Comparison of ENCODE assay signal across 10 cellular contexts in genomic region chr7:151877911-151878835, GRCh38. TPM values are rescaled to one million over a fixed set of nuclear protein-coding genes. Genes with fewer than 3 reads are reported as not detected.
DNase-seq lines count a peak whose midpoint lies in the region; ATAC-seq and TF ChIP-seq lines count a peak whose summit lies in the region.
"Had no signal": no experiment of that assay in that cellular context is flagged by ENCODE, and none has a peak within 500 bp of the region (broad histone marks: within the 10 kb centered on the region; RNA-seq: fewer than 3 reads in every experiment).

No MANE protein-coding gene starts in this region.

- H3K4me3 Mint-ChIP-seq in natural killer cell, result peak overlapping the region; percentile 98

- no peaks in the 10 kb centered on the region for H3K36me3 Mint-ChIP-seq in natural killer cell

- TF ChIP-seq CTCF in dorsolateral prefrontal cortex (IDR thresholded peaks at IDR 0.05 in 54 of 56, conservative IDR thresholded peaks at IDR 0.05 in 2 of 56; ENCODE audit: low read depth in 1 of 56, partially characterized antibody in 56 of 56) (peak in 1 of 56 donors; percentile 4), natural killer cell (IDR thresholded peaks at IDR 0.05) (no peak)

- peaks cover 0 to 3% of the 10 kb centered on the region in 2 donors for H3K27me3 Mint-ChIP-seq in natural killer cell (ENCODE audit: low read depth in 2 of 2)

- peak overlapping the region in 1 of 2 donors; percentile 96 for H3K27ac Mint-ChIP-seq in natural killer cell

- peak overlapping the region in 51 of 59 donors; percentile 17 to 92 (median 85) for H3K27ac ChIP-seq in dorsolateral prefrontal cortex

- H3K4me1 Mint-ChIP-seq in natural killer cell, result peaks cover 6 to 30% of the 10 kb centered on the region in 2 donors

- intact Hi-C loops in dorsolateral prefrontal cortex (cut with DNase I), result loop anchor here in 1 of 2 donors (5.0 kb wide), 1 partner anchor 66 kb away; no protein-coding TSS in a partner anchor
- intact Hi-C loops in natural killer cell (cut with micrococcal nuclease), result loop anchor here (10.0 kb wide), 1 partner anchor 147 kb away; the partner anchor contains the start of gene GALNT11

- no peak for ATAC-seq in natural killer cell
- no peak for ATAC-seq in GM21529 (IDR thresholded peaks at IDR 0.05; ENCODE audit: unreplicated experiment)

- H3K27me3 ChIP-seq in dorsolateral prefrontal cortex, result no peaks in the 10 kb centered on the region

- peak overlapping the region; percentile 57 to 91 (median 81) for H3K4me3 ChIP-seq in dorsolateral prefrontal cortex

- no peaks in the 10 kb centered on the region for H3K9me3 Mint-ChIP-seq in natural killer cell

- peak; percentile 2 for DNase-seq in stimulated activated CD4-positive, alpha-beta T cell treated with anti-CD3 and anti-CD28 coated beads, Interleukin-12 subunit alpha, Interleukin-12 subunit beta, amount 100 ng/mL, for 4 hours
- no peak for DNase-seq in stimulated activated CD4-positive, alpha-beta T cell treated with anti-CD3 and anti-CD28 coated beads, Interleukin-1b, Interleukin-23, amount 100 ng/mL, for 48 hours
- DNase-seq in dorsolateral prefrontal cortex, result peak in 3 of 10 donors; percentile 39 to 76 (median 69)
- no peak for DNase-seq in natural killer cell
- DNase-seq in SKM-1 treated with dmso at 0.1 percent for 144 hours (lab: John Stamatoyannopoulos, UW; ENCODE audit: unreplicated experiment), result no peak
- DNase-seq in central memory CD4-positive, alpha-beta T cell, result no peak
- DNase-seq in hippocampal formation (lab: John Stamatoyannopoulos, UW), result no peak
- DNase-seq: DMS79, NCI-H1436 treated with DMSO at 0.1 percent for 48 hours had no signal

RNA-seq across cellular contexts. Expression of gene PRKAG2, which starts 1.3 kb away (rescaled TPM):
- total RNA-seq in dorsolateral prefrontal cortex (100 to 1,000 TPM in 3 of 120 experiments, 10 to 100 TPM in 117; 39.2 to 105 (median 77.5) TPM), natural killer cell (10 to 100 TPM; 42.6 to 66.5 (median 64.4) TPM)
